In genomic region chr7:33040803-33041516, GRCh38 we compare ENCODE assay signal across 9 cellular contexts. TPM values are rescaled to one million over a fixed set of nuclear protein-coding genes. Genes with fewer than 3 reads are reported as not detected.
DNase-seq lines count a peak whose midpoint lies in the region; ATAC-seq and TF ChIP-seq lines count a peak whose summit lies in the region.
"Had no signal": no experiment of that assay in that cellular context is flagged by ENCODE, and none has a peak within 500 bp of the region (broad histone marks: within the 10 kb centered on the region; RNA-seq: fewer than 3 reads in every experiment).

No MANE protein-coding gene starts in this region.

- H3K4me1 ChIP-seq in Loucy (ENCODE audit: insufficient read depth, low read length, poor library complexity, severe bottlenecking) = peaks cover 34% of the 10 kb centered on the region
- H3K4me1 ChIP-seq in tibial artery = peaks cover 0 to 40% (median 2%) of the 10 kb centered on the region in 4 donors

- ATAC-seq in GM21737 (IDR thresholded peaks at IDR 0.05; ENCODE audit: unreplicated experiment) = peak; percentile 93
- peak; percentile 78 for ATAC-seq in Right ventricle myocardium superior (ENCODE audit: poor library complexity)

- no peak overlapping the region for H2AFZ ChIP-seq in Loucy (ENCODE audit: low read length)

- H3K27me3 ChIP-seq in Loucy (ENCODE audit: insufficient read depth, low read length, poor library complexity, severe bottlenecking) = no peaks in the 10 kb centered on the region
- H3K27me3 ChIP-seq in tibial artery = no peaks in the 10 kb centered on the region
- H3K27me3 ChIP-seq: SJSA1 had no signal

- DNase-seq in GM10248 (ENCODE audit: extremely low spot score) = peak; percentile 69
- peak; percentile 49 for DNase-seq in activated T-cell treated with anti-CD3 and anti-CD28 coated beads for 24 hours (ENCODE audit: low read depth)
- no peak for DNase-seq in Right ventricle myocardium superior
- peak; percentile 65 for DNase-seq in stimulated activated CD4-positive, alpha-beta T cell treated with anti-CD3 and anti-CD28 coated beads, Interleukin-15, amount 100 ng/mL, for 24 hours
- no peak for DNase-seq in hypothalamus (lab: John Stamatoyannopoulos, UW)
- no peak for DNase-seq in tibial artery

- no peak overlapping the region for H3K9ac ChIP-seq in Loucy (ENCODE audit: low read depth, low read length, poor library complexity, severe bottlenecking)

- peaks cover 97% of the 10 kb centered on the region for H3K79me2 ChIP-seq in Loucy (ENCODE audit: insufficient read depth, low read length)

- no peaks in the 10 kb centered on the region for H3K36me3 ChIP-seq in Loucy (ENCODE audit: insufficient read depth, low read length)
- no peaks in the 10 kb centered on the region for H3K36me3 ChIP-seq in tibial artery
- H3K36me3 ChIP-seq: SJSA1 had no signal

- no peaks in the 10 kb centered on the region for H3F3A ChIP-seq in Loucy (ENCODE audit: low read depth)

- H4K20me1 ChIP-seq in Loucy (ENCODE audit: insufficient read depth, low read length, poor library complexity, severe bottlenecking) = peaks cover 70% of the 10 kb centered on the region

- H3K4me2 ChIP-seq in Loucy (ENCODE audit: low read depth, low read length, poor library complexity, severe bottlenecking) = peak overlapping the region; percentile 81

- H3K4me3 ChIP-seq in Loucy (ENCODE audit: low read length, poor library complexity, severe bottlenecking) = peak overlapping the region; percentile 10
- H3K4me3 ChIP-seq in tibial artery = no peak overlapping the region
- H3K4me3 ChIP-seq: SJSA1 had no signal

- H3K27ac ChIP-seq in tibial artery = no peak overlapping the region
- H3K27ac ChIP-seq: SJSA1 had no signal

- POLR2A ChIA-PET in GM10248 (lab: Yijun Ruan, JAX) = interaction anchor here (0.8 to 1.5 kb wide), 4 partner anchors 10 to 73 kb away, joined by 4 to 12 read pairs (median 4); partner anchors contain the start of gene NT5C3A

- CTCF ChIA-PET in GM10248 (lab: Yijun Ruan, JAX) = interaction anchor here (0.8 to 3.2 kb wide), 11 partner anchors 8 to 240 kb away, joined by 3 to 20 read pairs (median 4); partner anchors contain the start of gene NT5C3A

- H3K9me3 ChIP-seq in Loucy (ENCODE audit: insufficient read depth, low read depth, low read length) = no peaks in the 10 kb centered on the region
- no peaks in the 10 kb centered on the region for H3K9me3 ChIP-seq in tibial artery
- H3K9me3 ChIP-seq: SJSA1 had no signal

- TF ChIP-seq CTCF in GM10248 (IDR thresholded peaks at IDR 0.05; ENCODE audit: control extremely low read depth, extremely low read depth, low read depth, missing control alignments) = no peak
- TF ChIP-seq CTCF in Loucy (conservative IDR thresholded peaks at IDR 0.05; ENCODE audit: low read length) = no peak
- no peak for TF ChIP-seq CTCF in tibial artery (IDR thresholded peaks at IDR 0.05)

- intact Hi-C loops in Right ventricle myocardium superior (cut with DNase I) (loop anchor here (10.0 kb wide), 1 partner anchor 96 kb away; no protein-coding TSS in a partner anchor), tibial artery (cut with DNase I; ENCODE audit: low total_unique reads) (no loop called here)

- no peaks in the 10 kb centered on the region for H3K9me2 ChIP-seq in Loucy (replicated peaks; ENCODE audit: low read depth, low read length)

RNA-seq across cellular contexts. Expression of gene NT5C3A, which starts 21.6 kb away (rescaled TPM):
- 21.6 TPM for total RNA-seq in Right ventricle myocardium superior

Comparison
In these comparisons a context has a peak if more than half of its experiments do, and no peak if none do; other contexts are left out.
1. DNase-seq: peak in GM10248 (single experiment), activated T-cell treated with anti-CD3 and anti-CD28 coated beads for 24 hours (single experiment) and stimulated activated CD4-positive, alpha-beta T cell treated with anti-CD3 and anti-CD28 coated beads, Interleukin-15, amount 100 ng/mL, for 24 hours (single experiment); none in Right ventricle myocardium superior (single experiment), hypothalamus (0 of 51) and tibial artery (0 of 2).